Comparison of ENCODE assay signal across 1 cellular context in the genomic region with DNA sequence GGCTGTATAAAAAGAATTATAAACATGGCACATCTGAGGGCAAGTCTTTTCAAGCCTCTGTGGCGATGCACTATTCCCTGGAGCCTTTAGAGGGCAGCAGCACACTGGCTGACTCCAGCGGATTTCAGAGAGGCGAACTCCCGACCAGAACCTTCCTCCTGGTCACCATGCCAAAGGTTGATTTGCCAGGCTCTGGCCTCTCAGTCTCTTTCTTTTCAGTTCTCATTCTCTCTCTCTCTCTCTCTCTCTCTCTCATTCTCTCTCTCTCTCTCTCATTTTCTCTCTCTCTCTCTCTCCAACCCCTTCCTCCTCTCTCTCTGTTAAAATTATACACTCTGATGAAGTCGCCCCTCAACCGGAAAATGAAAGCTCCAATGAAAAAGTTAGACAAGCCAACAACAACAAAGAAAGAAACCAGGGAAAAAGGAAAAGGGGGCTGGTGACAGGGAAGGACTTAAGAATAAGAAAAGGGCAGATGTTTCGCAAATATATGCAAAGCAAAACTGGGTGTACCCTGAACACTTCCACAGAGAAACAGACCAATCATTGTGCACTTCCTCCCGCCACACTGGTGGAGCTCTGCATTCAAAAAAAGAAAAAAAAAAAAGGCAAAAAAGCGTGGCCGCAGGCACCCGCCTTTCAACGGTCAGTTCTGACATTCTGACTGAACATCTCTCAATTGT.
TF ChIP-seq lines count a peak whose summit lies in the region.

No MANE protein-coding gene starts in this region.

TF ChIP-seq in liver, 16 proteins besides CTCF, POLR2A, EP300 and RAD21 (continued from another document):
- TF ChIP-seq, protein P1, sequence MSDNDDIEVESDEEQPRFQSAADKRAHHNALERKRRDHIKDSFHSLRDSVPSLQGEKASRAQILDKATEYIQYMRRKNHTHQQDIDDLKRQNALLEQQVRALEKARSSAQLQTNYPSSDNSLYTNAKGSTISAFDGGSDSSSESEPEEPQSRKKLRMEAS (IDR thresholded peaks at IDR 0.05): no peak
- TF ChIP-seq SP1 (IDR thresholded peaks at IDR 0.05) (no peak), GABPA (IDR thresholded peaks at IDR 0.05 in 1 of 2, conservative IDR thresholded peaks at IDR 0.05 in 1 of 2) (no peak), HNF4G (IDR thresholded peaks at IDR 0.05) (no peak), EGR1 (IDR thresholded peaks at IDR 0.05; ENCODE audit: low read depth in 2 of 2) (no peak), RXRA (IDR thresholded peaks at IDR 0.05) (peak; percentile 58 to 65), HNF4A (conservative IDR thresholded peaks at IDR 0.05) (peak; percentile 46 to 51), FOXA2 (IDR thresholded peaks at IDR 0.05) (no peak), YY1 (IDR thresholded peaks at IDR 0.05) (peak; percentile 61), TAF1 (conservative IDR thresholded peaks at IDR 0.05) (no peak)
- TF ChIP-seq, protein P2, sequence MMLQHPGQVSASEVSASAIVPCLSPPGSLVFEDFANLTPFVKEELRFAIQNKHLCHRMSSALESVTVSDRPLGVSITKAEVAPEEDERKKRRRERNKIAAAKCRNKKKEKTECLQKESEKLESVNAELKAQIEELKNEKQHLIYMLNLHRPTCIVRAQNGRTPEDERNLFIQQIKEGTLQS (IDR thresholded peaks at IDR 0.05): no peak
